ENCODE assay signal across 24 cellular contexts in genomic region chr7:151860771-151861170, GRCh38.
"Had no signal": no experiment of that assay in that cellular context is flagged by ENCODE, and none has a peak within 500 bp of the region (broad histone marks: within the 10 kb centered on the region; RNA-seq: fewer than 3 reads in every experiment).

No MANE protein-coding gene starts in this region.

- DNase-seq: activated CD4-positive, alpha-beta T cell treated with anti-CD3 and anti-CD28 coated beads for 48 hours; activated CD4-positive, alpha-beta T cell treated with anti-CD3 and anti-CD28 coated beads, Interleukin-2, amount 50 U/mL, for 4 hours; activated CD4-positive, CD25-positive, alpha-beta regulatory T cell treated with anti-CD3 and anti-CD28 coated beads, Interleukin-2, amount 50 U/mL, for 72 hours; activated CD8-positive, alpha-beta memory T cell treated with anti-CD3 and anti-CD28 coated beads, Interleukin-2, amount 50 U/mL, for 48 hours; activated CD8-positive, alpha-beta T cell treated with anti-CD3 and anti-CD28 coated beads, Interleukin-2, amount 10 ng/mL, durations not matched to agents 7 days and 5 days; activated gamma-delta T cell; activated naive CD4-positive, alpha-beta T cell treated with anti-CD3 and anti-CD28 coated beads for 36 hours; activated naive CD8-positive, alpha-beta T cell treated with anti-CD3 and anti-CD28 coated beads for 36 hours; activated T-cell treated with anti-CD3 and anti-CD28 coated beads, Interleukin-2, amount 50 U/mL, for 1 hour; caudate nucleus; KG1; NCI-H1092 treated with DMSO at 0.1 percent for 48 hours; NCI-H1436; NCI-H1694 treated with DMSO at 0.1 percent for 48 hours; NCI-H2029 treated with DMSO at 0.1 percent for 48 hours; NCI-H510A treated with DMSO at 0.1 percent for 48 hours; NCI-H69; Peyer's patch; SHP77 treated with DMSO at 0.1 percent for 48 hours; T-helper 17 cell; T-helper 9 cell had no signal

- H3K27ac Mint-ChIP-seq: activated CD8-positive, alpha-beta T cell treated with anti-CD3 and anti-CD28 coated beads, Interleukin-2, amount 10 ng/mL, durations not matched to agents 7 days and 5 days; activated naive CD4-positive, alpha-beta T cell treated with anti-CD3 and anti-CD28 coated beads for 36 hours; activated naive CD8-positive, alpha-beta T cell treated with anti-CD3 and anti-CD28 coated beads for 36 hours; IgD-negative memory B cell; T-helper 17 cell; WTC11 had no signal

- H3K36me3 Mint-ChIP-seq: activated naive CD8-positive, alpha-beta T cell treated with anti-CD3 and anti-CD28 coated beads for 36 hours; WTC11 had no signal

- H3K9me3 Mint-ChIP-seq: activated naive CD4-positive, alpha-beta T cell treated with anti-CD3 and anti-CD28 coated beads for 36 hours; activated naive CD8-positive, alpha-beta T cell treated with anti-CD3 and anti-CD28 coated beads for 36 hours; IgD-negative memory B cell; WTC11 had no signal

- H3K36me3 ChIP-seq: Peyer's patch had no signal

- H3K27me3 ChIP-seq: Peyer's patch had no signal

- H3K4me3 ChIP-seq: Peyer's patch had no signal

- ATAC-seq: activated CD8-positive, alpha-beta T cell treated with anti-CD3 and anti-CD28 coated beads, Interleukin-2, amount 10 ng/mL, durations not matched to agents 7 days and 5 days; T-helper 17 cell; WTC11 had no signal

- H3K4me1 ChIP-seq: Peyer's patch had no signal

- H3K9me3 ChIP-seq: Peyer's patch had no signal

- H3K27ac ChIP-seq: Peyer's patch, RWPE1 had no signal

- H3K4me3 Mint-ChIP-seq: activated CD8-positive, alpha-beta T cell treated with anti-CD3 and anti-CD28 coated beads, Interleukin-2, amount 10 ng/mL, durations not matched to agents 7 days and 5 days; activated naive CD4-positive, alpha-beta T cell treated with anti-CD3 and anti-CD28 coated beads for 36 hours; activated naive CD8-positive, alpha-beta T cell treated with anti-CD3 and anti-CD28 coated beads for 36 hours; IgD-negative memory B cell; T-helper 17 cell; WTC11 had no signal

- H3K27me3 Mint-ChIP-seq: activated naive CD8-positive, alpha-beta T cell treated with anti-CD3 and anti-CD28 coated beads for 36 hours; IgD-negative memory B cell; T-helper 17 cell had no signal
